Comparison of ENCODE assay signal across 1 cellular context in the genomic region with DNA sequence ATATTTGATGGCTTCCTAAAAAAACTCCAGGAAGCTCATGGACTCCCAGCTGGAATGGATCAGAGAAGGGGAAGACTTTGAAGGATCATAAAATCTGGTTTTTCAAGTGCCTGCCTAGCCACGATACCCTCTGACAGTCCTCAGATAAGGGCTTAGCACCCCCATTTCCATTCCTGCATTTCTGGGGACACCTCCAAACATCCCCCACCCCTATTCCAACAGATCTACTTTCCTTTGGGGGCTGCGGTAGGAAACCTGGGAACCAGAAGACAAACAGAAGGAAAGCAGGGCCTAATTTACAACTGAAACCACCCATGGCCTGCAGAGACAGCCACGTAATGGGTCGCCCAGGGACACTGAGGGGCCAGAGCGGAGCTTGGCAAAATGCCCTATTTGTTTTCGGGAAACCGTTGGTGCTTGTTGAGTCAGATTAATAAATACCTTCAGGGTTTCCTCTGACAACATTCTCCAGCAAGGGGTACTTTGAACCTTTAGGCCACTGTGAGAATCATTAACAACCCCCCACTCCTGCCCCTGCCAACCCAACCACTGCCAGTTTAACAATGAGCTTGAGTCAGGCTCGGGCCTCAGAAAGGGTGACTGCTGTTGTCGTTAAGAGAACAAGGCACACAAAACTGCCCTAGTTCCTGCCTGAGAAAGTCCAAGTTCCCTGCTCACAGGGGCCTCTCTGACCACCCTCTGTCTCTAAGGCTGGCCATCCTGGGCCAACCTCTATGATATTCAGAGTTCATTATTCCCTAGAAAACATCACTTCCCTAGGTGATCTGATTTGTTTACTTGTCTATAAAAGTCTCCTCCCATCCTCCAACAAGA.
TF ChIP-seq lines count a peak whose summit lies in the region.

No MANE protein-coding gene starts in this region.

TF ChIP-seq in H1, 55 proteins besides CTCF, POLR2A, EP300 and RAD21:
- no peak for TF ChIP-seq TEAD4 (IDR thresholded peaks at IDR 0.05; ENCODE audit: low read depth, low read length)
- TF ChIP-seq EZH2 (IDR thresholded peaks at IDR 0.05; ENCODE audit: low read depth, low read length, severe bottlenecking), result no peak
- TF ChIP-seq SUZ12 (IDR thresholded peaks at IDR 0.05; ENCODE audit: low read length), result no peak
- no peak for TF ChIP-seq NRF1 (IDR thresholded peaks at IDR 0.05; ENCODE audit: low read depth, low read length)
- no peak for TF ChIP-seq GABPA (IDR thresholded peaks at IDR 0.05; ENCODE audit: borderline replicate concordance, insufficient read depth, low read length)
- TF ChIP-seq, protein P1, sequence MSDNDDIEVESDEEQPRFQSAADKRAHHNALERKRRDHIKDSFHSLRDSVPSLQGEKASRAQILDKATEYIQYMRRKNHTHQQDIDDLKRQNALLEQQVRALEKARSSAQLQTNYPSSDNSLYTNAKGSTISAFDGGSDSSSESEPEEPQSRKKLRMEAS (IDR thresholded peaks at IDR 0.05), result no peak
- no peak for TF ChIP-seq HDAC6 (IDR thresholded peaks at IDR 0.05; ENCODE audit: low read depth, low read length)
- TF ChIP-seq TCF12 (IDR thresholded peaks at IDR 0.05; ENCODE audit: low read depth, low read length), result no peak
